In the genomic region with DNA sequence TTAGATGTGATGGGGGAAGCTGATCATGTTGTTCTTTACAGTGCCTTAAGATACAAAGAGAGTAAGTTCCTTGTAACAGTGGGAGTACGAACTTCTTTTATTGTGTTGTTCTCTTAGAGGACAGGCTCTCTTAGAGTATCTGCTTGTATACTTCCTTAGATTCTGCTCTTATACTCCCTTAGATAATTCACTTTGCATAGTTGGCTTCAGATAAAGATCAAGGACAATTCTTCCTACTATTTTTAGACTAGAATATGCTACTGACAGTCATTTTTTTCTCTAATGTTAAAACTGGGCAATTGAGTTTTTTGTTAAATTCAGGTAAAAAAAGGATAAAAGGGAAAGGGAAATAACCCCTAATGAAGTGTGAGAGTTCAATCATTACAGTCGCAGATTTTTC, we compare ENCODE assay signal across 1 cellular context.
TF ChIP-seq lines count a peak whose summit lies in the region.

No MANE protein-coding gene starts in this region.

TF ChIP-seq in SK-N-SH, 30 proteins besides CTCF, POLR2A, EP300 and RAD21:
- TF ChIP-seq MEF2A (IDR thresholded peaks at IDR 0.05; ENCODE audit: borderline replicate concordance, low read depth) (peak; percentile 52), TEAD4 (IDR thresholded peaks at IDR 0.05; ENCODE audit: borderline replicate concordance, insufficient read depth) (no peak)
